Comparison of ENCODE assay signal across 8 cellular contexts in the genomic region with DNA sequence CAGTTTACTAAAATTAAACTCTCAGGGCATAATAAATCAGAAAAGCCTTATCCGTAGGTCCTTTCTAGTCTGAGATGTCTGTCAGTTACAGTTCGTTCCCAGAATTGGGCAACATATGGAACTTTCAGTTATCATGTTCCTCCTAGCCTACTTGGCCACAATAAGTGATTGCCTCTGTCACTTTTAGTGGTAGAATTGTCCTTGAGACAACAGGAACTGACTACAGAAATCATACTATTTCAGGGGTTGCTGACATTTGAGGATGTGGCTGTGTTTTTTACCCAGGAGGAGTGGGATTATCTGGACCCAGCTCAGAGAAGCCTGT. TPM values are rescaled to one million over a fixed set of nuclear protein-coding genes. Genes with fewer than 3 reads are reported as not detected.
DNase-seq lines count a peak whose midpoint lies in the region; ATAC-seq, FAIRE-seq and TF ChIP-seq lines count a peak whose summit lies in the region.

No MANE protein-coding gene starts in this region.

- no peak overlapping the region for H3K18ac ChIP-seq in H9 (ENCODE audit: insufficient read length, low read depth, low read length)

- peak overlapping the region; percentile 97 to 98 for H3K4me3 Mint-ChIP-seq in H9

- in situ Hi-C loops in gastrocnemius medialis (cut with MboI; ENCODE audit: low sequenced_read_pairs in 4 of 4) = loop anchor here in 2 of 4 donors (5.0 kb wide), 1 partner anchor 133 kb away; a partner anchor contains a TSS

- H3K27me3 ChIP-seq in H9 (ENCODE audit: insufficient read depth, low read length) (no peaks in the 10 kb centered on the region), fibroblast of lung (ENCODE audit: control insufficient read depth, insufficient read depth, low read length) (no peaks in the 10 kb centered on the region), gastrocnemius medialis (no peaks in the 10 kb centered on the region)

- H2BK15ac ChIP-seq in H9 (ENCODE audit: low read depth, low read length) = no peak overlapping the region

- TF ChIP-seq CTCF in H9 (conservative IDR thresholded peaks at IDR 0.05) = no peak
- no peak for TF ChIP-seq CTCF in fibroblast of lung (conservative IDR thresholded peaks at IDR 0.05 in 1 of 2, IDR thresholded peaks at IDR 0.05 in 1 of 2; ENCODE audit: low read depth in 1 of 2, low read length in 2 of 2)
- no peak for TF ChIP-seq CTCF in gastrocnemius medialis (IDR thresholded peaks at IDR 0.05 in 4 of 5, conservative IDR thresholded peaks at IDR 0.05 in 1 of 5)

- no peak overlapping the region for H4K5ac ChIP-seq in H9 (ENCODE audit: insufficient read length, low read depth, low read length)

- FAIRE-seq in GM19239 (lab: Jason Lieb, UNC) = no peak

- ATAC-seq in gastrocnemius medialis = peak; percentile 47 to 53
- ATAC-seq in GM21723 (IDR thresholded peaks at IDR 0.05; ENCODE audit: unreplicated experiment) = no peak
- ATAC-seq in HG03520 (IDR thresholded peaks at IDR 0.05; ENCODE audit: unreplicated experiment) = no peak

- H3K79me2 ChIP-seq in H9 (ENCODE audit: insufficient read depth, low read length) = peaks cover 23% of the 10 kb centered on the region; the same call in 1 of the 2 replicates
- H3K79me2 ChIP-seq in fibroblast of lung (ENCODE audit: control insufficient read depth, insufficient read depth, low read length) = peaks cover 49% of the 10 kb centered on the region

- H3K4me1 ChIP-seq in H9 (ENCODE audit: insufficient read depth, low read length) = no peaks in the 10 kb centered on the region
- H3K4me1 ChIP-seq in fibroblast of lung (ENCODE audit: control insufficient read depth, extremely low read depth, insufficient read depth, low read length) = peaks cover 4% of the 10 kb centered on the region
- peaks cover 37 to 49% of the 10 kb centered on the region in 2 donors for H3K4me1 ChIP-seq in gastrocnemius medialis

- H2BK5ac ChIP-seq in H9 (ENCODE audit: insufficient read length, low read length) = no peak overlapping the region

- H3K9me3 ChIP-seq in H9 (ENCODE audit: control insufficient read depth, low read depth, low read length) (no peaks in the 10 kb centered on the region), SK-N-MC (ENCODE audit: low read depth, low read length) (peaks cover 20% of the 10 kb centered on the region), fibroblast of lung (ENCODE audit: control insufficient read depth, insufficient read depth, low read depth, low read length) (no peaks in the 10 kb centered on the region), gastrocnemius medialis (no peaks in the 10 kb centered on the region)

- no peak overlapping the region for H2BK12ac ChIP-seq in H9 (ENCODE audit: insufficient read length, low read depth, low read length)

- H4K20me1 ChIP-seq in H9 (ENCODE audit: control insufficient read depth, insufficient read depth, insufficient read length) = peaks cover 2% of the 10 kb centered on the region
- H4K20me1 ChIP-seq in fibroblast of lung (ENCODE audit: control insufficient read depth, extremely low read depth, insufficient read depth, low read length) = no peaks in the 10 kb centered on the region

- no peak overlapping the region for H2AFZ ChIP-seq in H9 (ENCODE audit: low read length)
- H2AFZ ChIP-seq in fibroblast of lung (ENCODE audit: low read length) = peak overlapping the region; percentile 79

- no peak overlapping the region for H3K27ac ChIP-seq in H9 (ENCODE audit: insufficient read length, low read depth, low read length)
- H3K27ac ChIP-seq in SK-N-MC = no peak overlapping the region
- H3K27ac ChIP-seq in fibroblast of lung (ENCODE audit: insufficient read depth, low read length) = peak overlapping the region; percentile 83
- H3K27ac ChIP-seq in gastrocnemius medialis = peak overlapping the region; percentile 86 to 97 (median 90)

- peaks cover 18 to 20% of the 10 kb centered on the region in 2 experiments for H3K4me1 Mint-ChIP-seq in H9

- no peak overlapping the region for H3T11ph ChIP-seq in H9 (ENCODE audit: low read length)

- H3K9ac ChIP-seq in H9 (ENCODE audit: extremely low read depth, insufficient read length, low read length) (no peak overlapping the region), SK-N-MC (ENCODE audit: insufficient read length) (peak overlapping the region; percentile 84), fibroblast of lung (ENCODE audit: insufficient read depth, low read length) (no peak overlapping the region)

- no peak overlapping the region for H3K27ac Mint-ChIP-seq in H9

- no peak overlapping the region for H3K14ac ChIP-seq in H9 (ENCODE audit: insufficient read depth, low read length)

- intact Hi-C loops in gastrocnemius medialis (cut with DNase I; ENCODE audit: low total_unique reads) (loop anchor here (5.0 kb wide), 2 partner anchors 972 to 1582 kb away; a partner anchor contains a TSS), posterior vena cava (cut with DNase I) (no loop called here)

- no peak overlapping the region for H3K23ac ChIP-seq in H9 (ENCODE audit: insufficient read length, low read depth, low read length)

- H3K36me3 Mint-ChIP-seq in H9 (ENCODE audit: insufficient read depth in 1 of 3, low read depth in 3 of 3) = peaks cover 67 to 75% (median 71%) of the 10 kb centered on the region in 3 experiments

- H3K4me3 ChIP-seq in SK-N-MC (peak overlapping the region; percentile 83), fibroblast of lung (replicated peaks in 1 of 4; ENCODE audit: control extremely low read depth in 1 of 4, insufficient read depth in 1 of 4, low read depth in 3 of 4, low read length in 4 of 4) (peak overlapping the region; percentile 73 to 93 (median 81)), gastrocnemius medialis (peak overlapping the region; percentile 63 to 85 (median 78))

- TF ChIP-seq POLR2A in gastrocnemius medialis (IDR thresholded peaks at IDR 0.05) = no peak

- no peak overlapping the region for H2BK20ac ChIP-seq in H9 (ENCODE audit: low read depth, low read length, poor library complexity, severe bottlenecking)

- H3K36me3 ChIP-seq in SK-N-MC (ENCODE audit: insufficient read depth, low read length) = peaks cover 76% of the 10 kb centered on the region
- peaks cover 5% of the 10 kb centered on the region for H3K36me3 ChIP-seq in fibroblast of lung (ENCODE audit: control insufficient read depth, insufficient read depth, low read length)
- peaks cover 0 to 61% of the 10 kb centered on the region in 2 donors for H3K36me3 ChIP-seq in gastrocnemius medialis

- no peak overlapping the region for H3K56ac ChIP-seq in H9 (ENCODE audit: insufficient read length, low read depth, low read length)

- no peak overlapping the region for H2BK120ac ChIP-seq in H9 (ENCODE audit: low read depth, low read length, poor library complexity, severe bottlenecking)

- WGBS in H9 (ENCODE audit: extremely low coverage, insufficient read length, low lambda C conversion rate) = no CpG with 5 or more reads among the region's 2 CpGs

- H3K4ac ChIP-seq in H9 (ENCODE audit: low read depth, low read length) = no peak overlapping the region

- H4K8ac ChIP-seq in H9 (replicated peaks; ENCODE audit: insufficient read length, low read depth, low read length) = no peak overlapping the region

- no peak for DNase-seq in H9
- DNase-seq in SK-N-MC (ENCODE audit: low read depth, low spot score) = no peak
- DNase-seq in fibroblast of lung (ENCODE audit: low read depth in 2 of 2) = peak in 1 of 2 donors; percentile 7
- DNase-seq in gastrocnemius medialis = no peak
- DNase-seq in GM19239 (ENCODE audit: insufficient read length, low spot score) = no peak
- DNase-seq in posterior vena cava (ENCODE audit: low spot score) = no peak

- H3K27me3 Mint-ChIP-seq in H9 (ENCODE audit: low read depth) = no peaks in the 10 kb centered on the region

- H3K79me1 ChIP-seq in H9 (ENCODE audit: insufficient read depth, low read depth, low read length, poor library complexity, severe bottlenecking) = peaks cover 7% of the 10 kb centered on the region

- H3K9me3 Mint-ChIP-seq in H9 = peaks cover 14 to 27% of the 10 kb centered on the region in 2 experiments

- H3K4me2 ChIP-seq in H9 (ENCODE audit: insufficient read depth, insufficient read length, low read length) (peak overlapping the region; percentile 60), fibroblast of lung (ENCODE audit: extremely low read depth, insufficient read depth, low read length) (peak overlapping the region; percentile 93)

- peaks cover 3% of the 10 kb centered on the region for H3K23me2 ChIP-seq in H9 (ENCODE audit: insufficient read length, low read depth, low read length, poor library complexity, severe bottlenecking)

- H4K91ac ChIP-seq in H9 (ENCODE audit: insufficient read length, low read depth, low read length) = no peak overlapping the region

- H2AK5ac ChIP-seq in H9 (ENCODE audit: insufficient read length, low read length) = no peak overlapping the region

RNA-seq across cellular contexts. Expression of a gene that starts 1.0 kb away (rescaled TPM):
- total RNA-seq in H9 (2021) (14.9 and 15.8 TPM in 2 replicates), fibroblast of lung (19.3 and 21.8 TPM in 2 replicates), gastrocnemius medialis (10 to 100 TPM in 3 of 4 donors, 1 to 10 TPM in 1; 9.7 to 42.8 (median 12.2) TPM), posterior vena cava (10 to 100 TPM; 17.8 to 18.7 TPM)
- 6.6 and 8.7 TPM in 2 replicates for polyA plus RNA-seq in fibroblast of lung
- polyA plus RNA-seq in fibroblast of lung (2012) = 7.5 and 8.6 TPM in 2 replicates
- 0.12 and 1.3 TPM in 2 replicates for polyA minus RNA-seq in fibroblast of lung (ENCODE audit: low replicate concordance)

RNA-seq across cellular contexts. Expression of a gene that starts 1.2 kb away (rescaled TPM):
- total RNA-seq in H9 (2021) (20.0 and 20.7 TPM in 2 replicates), fibroblast of lung (12.2 and 14.6 TPM in 2 replicates), gastrocnemius medialis (10 to 100 TPM in 2 of 4 donors, 1 to 10 TPM in 2; 6.3 to 13.7 (median 10.2) TPM), posterior vena cava (1 to 10 TPM; 8.9 to 9.5 TPM)
- polyA plus RNA-seq in fibroblast of lung = 11.8 and 13.2 TPM in 2 replicates
- polyA plus RNA-seq in fibroblast of lung (2012) = 10.9 and 11.5 TPM in 2 replicates
- not detected in 2 replicates for polyA minus RNA-seq in fibroblast of lung (ENCODE audit: low replicate concordance)

RNA-seq across cellular contexts. Expression of a gene that starts 14.8 kb away (rescaled TPM):
- total RNA-seq in H9 (2021) (0.09 and 0.15 TPM in 2 replicates), fibroblast of lung (not detected in 2 replicates), gastrocnemius medialis (1 to 10 TPM in 3 of 4 donors, not detected in 1; 1.2 to 3.8 (median 1.3) TPM), posterior vena cava (under 1 TPM in 1 of 2 donors, not detected in 1; 0.09 TPM)
- 0.02 and 0.03 TPM in 2 replicates for polyA plus RNA-seq in fibroblast of lung
- polyA plus RNA-seq in fibroblast of lung (2012) = 0.03 TPM in 1 of 2 replicates, not detected in the other
- not detected in 2 replicates for polyA minus RNA-seq in fibroblast of lung (ENCODE audit: low replicate concordance)

RNA-seq across cellular contexts. Expression of a gene that starts 36.0 kb away (rescaled TPM):
- not detected in 2 replicates for total RNA-seq in H9 (2021)
- total RNA-seq in fibroblast of lung = not detected in 2 replicates
- not detected in 2 replicates for polyA plus RNA-seq in fibroblast of lung
- not detected in 2 replicates for polyA plus RNA-seq in fibroblast of lung (2012)
- polyA minus RNA-seq in fibroblast of lung (ENCODE audit: low replicate concordance) = not detected in 2 replicates
- 1 to 10 TPM in 2 of 4 donors, not detected in 2; 5.1 to 8.7 TPM for total RNA-seq in gastrocnemius medialis
- under 1 TPM in 1 of 2 donors, not detected in 1; 0.24 TPM for total RNA-seq in posterior vena cava

Comparison
In these comparisons a context has a peak if more than half of its experiments do, and no peak if none do; other contexts are left out.
1. H3K27ac ChIP-seq: peak in fibroblast of lung (single experiment) and gastrocnemius medialis (4 of 4); none in H9 (single experiment) and SK-N-MC (single experiment).
2. ATAC-seq: peak in gastrocnemius medialis (2 of 2); none in GM21723 (single experiment) and HG03520 (single experiment).
3. Peak in every context shown above with its lines, with median percentiles within 50 percentile points of each other: H3K4me3 ChIP-seq.